ENCODE assay signal across 1 cellular context in genomic region chr7:135247746-135248471, GRCh38.
TF ChIP-seq lines count a peak whose summit lies in the region.

No MANE protein-coding gene starts in this region.

TF ChIP-seq in K562, 482 proteins besides CTCF, POLR2A, EP300 and RAD21:
- TF ChIP-seq STAT5A (IDR thresholded peaks at IDR 0.05; ENCODE audit: borderline replicate concordance, low read length) (no peak), CBFA2T2 (conservative IDR thresholded peaks at IDR 0.05) (no peak), SLC30A9 (CRISPR knock-in tag; IDR thresholded peaks at IDR 0.05) (no peak), ZBTB1 (CRISPR knock-in tag; IDR thresholded peaks at IDR 0.05; ENCODE audit: borderline replicate concordance, low read depth) (0 out of 2 replicates have a peak, but pooled peaks have one; percentile 32), ARNT (IDR thresholded peaks at IDR 0.05) (no peak), TEAD1 (CRISPR knock-in tag; IDR thresholded peaks at IDR 0.05) (peak in 1 of 2 experiments; percentile 20; a peak in 1 of 4 replicates), ZNF143 (CRISPR knock-in tag; IDR thresholded peaks at IDR 0.05) (no peak), USF1 (CRISPR knock-in tag; IDR thresholded peaks at IDR 0.05) (peak; percentile 27; the same call in 1 of the 2 replicates), ARHGAP35 (IDR thresholded peaks at IDR 0.05; ENCODE audit: partially characterized antibody) (no peak), STAG1 (CRISPR knock-in tag; IDR thresholded peaks at IDR 0.05; ENCODE audit: borderline replicate concordance) (0 out of 2 replicates have a peak, but pooled peaks have one; percentile 12), CBX1 (IDR thresholded peaks at IDR 0.05; ENCODE audit: low read depth) (no peak), HNRNPLL (IDR thresholded peaks at IDR 0.05; ENCODE audit: low read depth, low read length, poor library complexity, severe bottlenecking) (no peak), SRSF3 (IDR thresholded peaks at IDR 0.05; ENCODE audit: insufficient read depth, low read length) (no peak), KDM1A (IDR thresholded peaks at IDR 0.05) (no peak), ZNF511 (CRISPR knock-in tag; IDR thresholded peaks at IDR 0.05) (0 out of 2 replicates have a peak, but pooled peaks have one; percentile 55), ARID1B (IDR thresholded peaks at IDR 0.05) (no peak), GABPB1 (CRISPR knock-in tag; IDR thresholded peaks at IDR 0.05) (peak; percentile 11; the same call in 1 of the 2 replicates), E2F5 (CRISPR knock-in tag; IDR thresholded peaks at IDR 0.05) (no peak), PTRF (tag; IDR thresholded peaks at IDR 0.05) (no peak)
